7 cellular contexts compared by ENCODE assay signal in the genomic region with DNA sequence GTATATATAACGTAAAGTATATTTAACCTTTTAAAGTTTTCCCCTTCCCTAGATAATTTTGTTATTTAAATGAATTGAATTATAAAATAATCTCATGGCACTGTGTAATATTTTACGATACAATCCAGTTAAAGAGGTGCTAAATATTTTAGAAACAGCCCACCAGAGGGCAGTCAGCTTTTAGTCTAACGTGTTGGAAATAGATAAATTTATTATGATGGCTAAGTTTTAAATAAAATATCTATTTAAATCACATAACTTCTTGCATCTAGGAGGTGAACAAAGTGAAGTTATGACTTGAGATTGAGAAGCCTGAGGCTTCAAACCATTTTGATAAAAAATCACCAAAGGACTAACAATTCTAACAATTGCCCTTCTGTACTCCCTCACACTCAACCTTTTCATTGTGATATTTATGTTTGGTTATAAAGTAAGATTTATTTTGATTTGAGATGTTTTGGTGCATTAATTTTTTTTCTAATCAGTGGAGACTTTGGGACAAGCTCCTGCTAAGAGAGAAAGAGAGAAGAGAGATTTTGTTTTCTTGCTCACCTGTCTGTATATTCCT.
A peak's percentile ranks its signal among the peaks of the same experiment; 100 is the strongest.
DNase-seq lines count a peak whose midpoint lies in the region; ATAC-seq and TF ChIP-seq lines count a peak whose summit lies in the region.

No MANE protein-coding gene starts in this region.

- no peak overlapping the region for H3K4me2 ChIP-seq in neural progenitor cell

- peak; percentile 59 for TF ChIP-seq CTCF in neural progenitor cell (IDR thresholded peaks at IDR 0.05)

- no peak overlapping the region for H3K27ac Mint-ChIP-seq in neural progenitor cell

- no peak overlapping the region for H3K4me3 ChIP-seq in neural progenitor cell

- DNase-seq in DMS153 (lab: John Stamatoyannopoulos, UW) (peak; percentile 53), HT-29 (ENCODE audit: low spot score) (peak; percentile 70), OCI-M1 (lab: John Stamatoyannopoulos, UW) (peak; percentile 59), dermis microvascular lymphatic vessel endothelial cell (ENCODE audit: low read depth in 2 of 2) (peak; percentile 38 to 64), neural progenitor cell (ENCODE audit: low spot score) (peak; percentile 39)

- H2AFZ ChIP-seq in neural progenitor cell (replicated peaks), result no peak overlapping the region

- peaks cover 38% of the 10 kb centered on the region for H3K4me1 ChIP-seq in neural progenitor cell

- no peak overlapping the region for H3K4me3 Mint-ChIP-seq in neural progenitor cell

- H3K79me2 ChIP-seq in neural progenitor cell (ENCODE audit: low read depth), result no peaks in the 10 kb centered on the region

- H3K9ac ChIP-seq in neural progenitor cell, result no peak overlapping the region

- no peaks in the 10 kb centered on the region for H3K36me3 Mint-ChIP-seq in neural progenitor cell

- no peaks in the 10 kb centered on the region for H3K36me3 ChIP-seq in neural progenitor cell

- H3K27me3 Mint-ChIP-seq in neural progenitor cell (ENCODE audit: insufficient read depth, low read depth), result peaks cover 7% of the 10 kb centered on the region

- ATAC-seq in HG03108 (IDR thresholded peaks at IDR 0.05; ENCODE audit: unreplicated experiment), result no peak
- no peak for ATAC-seq in HG02973 (IDR thresholded peaks at IDR 0.05; ENCODE audit: unreplicated experiment)

- H3K27me3 ChIP-seq in neural progenitor cell, result no peaks in the 10 kb centered on the region

- H3K9me3 Mint-ChIP-seq in neural progenitor cell, result no peaks in the 10 kb centered on the region

- no peaks in the 10 kb centered on the region for H3K9me3 ChIP-seq in neural progenitor cell (ENCODE audit: low read depth)

- peaks cover 26% of the 10 kb centered on the region for H3F3A ChIP-seq in neural progenitor cell (ENCODE audit: low read depth)

- H3K27ac ChIP-seq in neural progenitor cell, result no peak overlapping the region

- H3K4me1 Mint-ChIP-seq in neural progenitor cell, result peaks cover 18% of the 10 kb centered on the region

- no peaks in the 10 kb centered on the region for H4K20me1 ChIP-seq in neural progenitor cell (ENCODE audit: low read depth)
